ENCODE assay signal across 19 cellular contexts in genomic region chrX:56987741-56988140, GRCh38.
"Had no signal": no experiment of that assay in that cellular context is flagged by ENCODE, and none has a peak within 500 bp of the region (broad histone marks: within the 10 kb centered on the region; RNA-seq: fewer than 3 reads in every experiment).

No MANE protein-coding gene starts in this region.

- H3K27me3 Mint-ChIP-seq: activated naive CD8-positive, alpha-beta T cell treated with anti-CD3 and anti-CD28 coated beads for 36 hours; central memory CD8-positive, alpha-beta T cell had no signal

- H3K4me3 Mint-ChIP-seq: activated naive CD8-positive, alpha-beta T cell treated with anti-CD3 and anti-CD28 coated beads for 36 hours; activated T-helper 1 cell treated with anti-CD3 and anti-CD28 coated beads, Interleukin-12 subunit alpha, Interleukin-12 subunit beta, Interleukin-2, Interleukin-4 antibody, amounts not matched to agents 30 ng/mL and 10 ng/mL and 1 ng/mL, durations not matched to agents 14 hours and 24 hours and 36 hours; brain; central memory CD8-positive, alpha-beta T cell; nephron had no signal

- H3K27ac Mint-ChIP-seq: activated naive CD8-positive, alpha-beta T cell treated with anti-CD3 and anti-CD28 coated beads for 36 hours; activated T-helper 1 cell treated with anti-CD3 and anti-CD28 coated beads, Interleukin-12 subunit alpha, Interleukin-12 subunit beta, Interleukin-2, Interleukin-4 antibody, amounts not matched to agents 30 ng/mL and 10 ng/mL and 1 ng/mL, durations not matched to agents 14 hours and 24 hours and 36 hours; brain; nephron had no signal

- H3K9me3 Mint-ChIP-seq: activated naive CD8-positive, alpha-beta T cell treated with anti-CD3 and anti-CD28 coated beads for 36 hours; activated T-helper 1 cell treated with anti-CD3 and anti-CD28 coated beads, Interleukin-12 subunit alpha, Interleukin-12 subunit beta, Interleukin-2, Interleukin-4 antibody, amounts not matched to agents 30 ng/mL and 10 ng/mL and 1 ng/mL, durations not matched to agents 14 hours and 24 hours and 36 hours; central memory CD8-positive, alpha-beta T cell; nephron had no signal

- DNase-seq: activated CD4-positive, alpha-beta T cell treated with anti-CD3 and anti-CD28 coated beads, Interleukin-2, amount 50 U/mL, for 1 hour; activated CD4-positive, CD25-positive, alpha-beta regulatory T cell; activated naive CD8-positive, alpha-beta T cell treated with anti-CD3 and anti-CD28 coated beads for 36 hours; amygdala; cortex of kidney; effector CD4-positive, alpha-beta T cell; foreskin fibroblast; glutamatergic neuron; kidney glomerular epithelial cell; nucleus accumbens; stimulated activated CD4-positive, alpha-beta T cell treated with anti-CD3 and anti-CD28 coated beads, Interleukin-15, amount 100 ng/mL, for 24 hours; stimulated activated CD4-positive, alpha-beta T cell treated with anti-CD3 and anti-CD28 coated beads, Interleukin-4, amount 100 ng/mL, for 1 hour; stimulated activated naive CD4-positive, alpha-beta T cell treated with Interleukin-2 at 50 U/mL for 16 hours; substantia nigra; uterus had no signal
